ENCODE assay signal across 24 cellular contexts in the genomic region with DNA sequence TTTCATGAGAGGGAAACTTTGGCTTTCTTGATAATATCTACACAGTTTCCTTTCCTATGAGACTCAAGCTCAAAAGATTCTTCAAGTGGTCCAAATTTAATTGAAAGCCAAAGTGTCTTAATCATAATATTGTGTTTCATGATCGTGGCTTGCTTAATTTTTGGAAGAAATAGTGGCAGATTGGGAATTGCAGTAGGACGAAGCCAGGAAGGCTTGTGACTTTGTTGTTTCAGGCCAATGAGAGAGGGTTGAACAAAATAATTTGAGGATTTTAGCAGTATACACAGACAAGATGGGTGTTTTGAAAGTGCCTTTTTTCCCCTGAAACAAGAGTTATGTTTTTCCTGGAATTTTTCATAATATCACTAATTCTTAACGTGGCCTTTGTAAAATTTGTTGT.
"Had no signal": no experiment of that assay in that cellular context is flagged by ENCODE, and none has a peak within 500 bp of the region (broad histone marks: within the 10 kb centered on the region; RNA-seq: fewer than 3 reads in every experiment).

No MANE protein-coding gene starts in this region.

- H3K9me3 Mint-ChIP-seq: activated B cell treated with CpG ODN at 0.5 μM for 24 hours; activated CD4-positive, alpha-beta memory T cell treated with anti-CD3 and anti-CD28 coated beads, Interleukin-2, amount 10 ng/mL, durations not matched to agents 7 days and 5 days; activated T-cell treated with anti-CD3 and anti-CD28 coated beads, Interleukin-2, amount 50 U/mL, for 4 hours had no signal

- H3K4me1 Mint-ChIP-seq: activated B cell treated with CpG ODN at 0.5 μM for 24 hours; activated CD4-positive, alpha-beta memory T cell treated with anti-CD3 and anti-CD28 coated beads, Interleukin-2, amount 10 ng/mL, durations not matched to agents 7 days and 5 days had no signal

- DNase-seq: activated B cell treated with CpG ODN at 0.5 μM for 24 hours; activated CD4-positive, alpha-beta memory T cell treated with anti-CD3 and anti-CD28 coated beads, Interleukin-2, amount 10 ng/mL, durations not matched to agents 7 days and 5 days; activated CD4-positive, alpha-beta T cell treated with anti-CD3 and anti-CD28 coated beads for 1 hour; activated CD4-positive, alpha-beta T cell treated with anti-CD3 and anti-CD28 coated beads, Interleukin-2, amount 50 U/mL, for 1 hour; activated T-cell treated with anti-CD3 and anti-CD28 coated beads, Interleukin-2, amount 50 U/mL, for 4 hours; adrenal gland; anterior cingulate cortex; cerebellar nuclear complex; MG63; MV-4-11; NCI-H1105; NCI-H1436; NCI-H1694 treated with DMSO at 0.1 percent for 48 hours; NCI-H2029 treated with DMSO at 0.1 percent for 48 hours; NCI-H345; NCI-H510A; NCI-H526 treated with DMSO at 0.1 percent for 48 hours; Peyer's patch; SHP77; T-helper 2 cell; T1000 had no signal

- H3K4me1 ChIP-seq: adrenal gland, Peyer's patch, SJSA1 had no signal

- H3K27ac Mint-ChIP-seq: activated B cell treated with CpG ODN at 0.5 μM for 24 hours; activated CD4-positive, alpha-beta memory T cell treated with anti-CD3 and anti-CD28 coated beads, Interleukin-2, amount 10 ng/mL, durations not matched to agents 7 days and 5 days; activated naive CD4-positive, alpha-beta T cell treated with anti-CD3 and anti-CD28 coated beads, Interleukin-2, amount 50 U/mL, for 72 hours had no signal

- H3K27ac ChIP-seq: adrenal gland, Peyer's patch, RWPE1, SJSA1 had no signal

- H3K36me3 ChIP-seq: adrenal gland, MG63, Peyer's patch, SJSA1 had no signal

- H3K4me3 Mint-ChIP-seq: activated B cell treated with CpG ODN at 0.5 μM for 24 hours; activated CD4-positive, alpha-beta memory T cell treated with anti-CD3 and anti-CD28 coated beads, Interleukin-2, amount 10 ng/mL, durations not matched to agents 7 days and 5 days; activated T-cell treated with anti-CD3 and anti-CD28 coated beads, Interleukin-2, amount 50 U/mL, for 4 hours had no signal

- H3K4me3 ChIP-seq: adrenal gland, MG63, SJSA1 had no signal

- ATAC-seq: activated naive CD4-positive, alpha-beta T cell treated with anti-CD3 and anti-CD28 coated beads, Interleukin-2, amount 50 U/mL, for 72 hours; activated T-cell treated with anti-CD3 and anti-CD28 coated beads, Interleukin-2, amount 50 U/mL, for 4 hours had no signal

- H3K27me3 Mint-ChIP-seq: activated B cell treated with CpG ODN at 0.5 μM for 24 hours; activated CD4-positive, alpha-beta memory T cell treated with anti-CD3 and anti-CD28 coated beads, Interleukin-2, amount 10 ng/mL, durations not matched to agents 7 days and 5 days had no signal

- H3K27me3 ChIP-seq: MG63, Peyer's patch, SJSA1 had no signal

- H3K9me3 ChIP-seq: adrenal gland, MG63, Peyer's patch, SJSA1 had no signal
